8 cellular contexts compared by ENCODE assay signal in the genomic region with DNA sequence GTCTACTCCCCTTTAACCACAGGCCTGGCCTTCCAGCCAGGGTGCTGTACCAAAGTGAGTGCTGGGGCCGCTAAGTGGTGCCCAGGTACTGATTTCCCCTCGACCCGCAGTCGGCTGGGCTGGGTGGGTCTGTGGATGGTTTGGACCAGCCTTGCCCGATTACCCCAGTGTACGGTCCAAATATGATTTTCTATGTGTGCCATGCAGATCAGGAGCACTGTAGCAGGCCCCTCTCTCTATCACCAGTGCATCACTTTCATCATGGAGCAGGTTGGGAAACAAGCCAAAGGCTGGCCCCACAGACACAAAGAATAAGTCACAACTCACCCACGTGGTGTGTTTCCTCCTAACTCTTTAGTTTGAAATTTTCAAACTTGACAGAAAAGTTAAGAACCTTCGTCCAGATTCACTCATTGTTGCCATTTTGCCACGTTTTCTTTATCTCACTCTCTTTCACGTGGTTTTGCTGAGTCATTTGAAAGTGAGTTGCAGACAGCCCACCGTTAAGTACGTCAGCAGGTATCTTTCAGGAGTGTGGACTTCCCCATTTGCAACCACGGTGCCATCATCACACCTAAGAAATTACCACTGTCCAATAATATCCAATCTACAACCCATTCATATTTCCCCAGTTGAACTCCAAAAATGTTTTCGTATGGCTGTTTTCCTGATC. TPM values are rescaled to one million over a fixed set of nuclear protein-coding genes. Genes with fewer than 3 reads are reported as not detected.
DNase-seq lines count a peak whose midpoint lies in the region; ATAC-seq and TF ChIP-seq lines count a peak whose summit lies in the region.

No MANE protein-coding gene starts in this region.

- CTCF ChIA-PET in CD8-positive, alpha-beta T cell (lab: Charles Lee), result interaction anchor here (1.0 kb wide), 1 partner anchor 33 kb away, joined by 4 read pairs; no protein-coding TSS in a partner anchor
- CTCF ChIA-PET in MCF 10A (lab: Yijun Ruan, JAX), result no interaction called here

- H3K36me3 Mint-ChIP-seq in CD8-positive, alpha-beta T cell, result no peaks in the 10 kb centered on the region
- H3K36me3 Mint-ChIP-seq in MCF 10A (ENCODE audit: insufficient read depth, unreplicated experiment) (peaks cover 18% of the 10 kb centered on the region), progenitor cell of endocrine pancreas (ENCODE audit: insufficient read depth) (peaks cover 3% of the 10 kb centered on the region)

- no TSS peak for BruUV-seq in MCF 10A (replicated peaks; lab: Mats Ljungman, UMichigan)

- no peak overlapping the region for H3K4me2 ChIP-seq in MM.1S (ENCODE audit: low read depth, low read length)

- no peak overlapping the region for H3K27ac ChIP-seq in CD8-positive, alpha-beta T cell (ENCODE audit: low read depth, low read length)
- H3K27ac ChIP-seq in MM.1S (ENCODE audit: low read length), result peak overlapping the region; percentile 44; the same call in 1 of the 2 replicates

- no peaks in the 10 kb centered on the region for H3K9me3 ChIP-seq in CD8-positive, alpha-beta T cell (ENCODE audit: low read length)
- no peaks in the 10 kb centered on the region for H3K9me3 ChIP-seq in MM.1S (replicated peaks; ENCODE audit: insufficient read depth, low read length)

- no peaks in the 10 kb centered on the region for H3K9me3 Mint-ChIP-seq in CD8-positive, alpha-beta T cell
- H3K9me3 Mint-ChIP-seq in MCF 10A (ENCODE audit: unreplicated experiment) (no peaks in the 10 kb centered on the region), progenitor cell of endocrine pancreas (ENCODE audit: low read depth) (no peaks in the 10 kb centered on the region)

- no peaks in the 10 kb centered on the region for H3K27me3 Mint-ChIP-seq in CD8-positive, alpha-beta T cell (ENCODE audit: low read depth)
- H3K27me3 Mint-ChIP-seq in MCF 10A (ENCODE audit: insufficient read depth, unreplicated experiment), result no peaks in the 10 kb centered on the region
- H3K27me3 Mint-ChIP-seq in progenitor cell of endocrine pancreas, result no peaks in the 10 kb centered on the region

- H4K20me1 ChIP-seq in MM.1S (ENCODE audit: insufficient read depth, low read length), result no peaks in the 10 kb centered on the region

- no peaks in the 10 kb centered on the region for H3K27me3 ChIP-seq in CD8-positive, alpha-beta T cell (ENCODE audit: insufficient read depth, low read length)
- H3K27me3 ChIP-seq in MM.1S (replicated peaks; ENCODE audit: insufficient read depth, low read length), result no peaks in the 10 kb centered on the region

- peak overlapping the region; percentile 73 for H3K27ac Mint-ChIP-seq in CD8-positive, alpha-beta T cell
- H3K27ac Mint-ChIP-seq in MCF 10A (ENCODE audit: low read depth, unreplicated experiment), result peak overlapping the region; percentile 47
- H3K27ac Mint-ChIP-seq in progenitor cell of endocrine pancreas, result peak overlapping the region; percentile 79

- H3K4me3 Mint-ChIP-seq in CD8-positive, alpha-beta T cell, result no peak overlapping the region
- H3K4me3 Mint-ChIP-seq in MCF 10A (ENCODE audit: unreplicated experiment) (no peak overlapping the region), progenitor cell of endocrine pancreas (ENCODE audit: low read depth) (no peak overlapping the region)

- peak; percentile 73 for ATAC-seq in CD8-positive, alpha-beta T cell
- ATAC-seq in GM21390 (IDR thresholded peaks at IDR 0.05; ENCODE audit: unreplicated experiment), result peak; percentile 69

- no peak overlapping the region for H3K4me3 ChIP-seq in CD8-positive, alpha-beta T cell (ENCODE audit: low read depth, low read length)
- no peak overlapping the region for H3K4me3 ChIP-seq in MM.1S (ENCODE audit: low read length)

- no peak overlapping the region for H3K9ac ChIP-seq in MM.1S (ENCODE audit: low read length)

- no peaks in the 10 kb centered on the region for H3K36me3 ChIP-seq in CD8-positive, alpha-beta T cell (ENCODE audit: insufficient read depth, low read length)
- no peaks in the 10 kb centered on the region for H3K36me3 ChIP-seq in MM.1S (replicated peaks; ENCODE audit: insufficient read depth, low read length)

- POLR2A ChIA-PET in CD8-positive, alpha-beta T cell (lab: Charles Lee), result no interaction called here
- POLR2A ChIA-PET in MCF 10A (lab: Yijun Ruan, JAX), result interaction anchor here (0.8 kb wide), 1 partner anchor 464 kb away, joined by 3 read pairs; no protein-coding TSS in a partner anchor

- H3K4me1 ChIP-seq in CD8-positive, alpha-beta T cell (ENCODE audit: insufficient read depth, low read length), result peaks cover 37% of the 10 kb centered on the region
- peaks cover 39% of the 10 kb centered on the region for H3K4me1 ChIP-seq in MM.1S (ENCODE audit: low read length)

- peaks cover 57% of the 10 kb centered on the region for H3K4me1 Mint-ChIP-seq in CD8-positive, alpha-beta T cell (ENCODE audit: low read depth)
- peaks cover 64% of the 10 kb centered on the region for H3K4me1 Mint-ChIP-seq in MCF 10A (ENCODE audit: insufficient read depth, unreplicated experiment)
- peaks cover 73% of the 10 kb centered on the region for H3K4me1 Mint-ChIP-seq in progenitor cell of endocrine pancreas (ENCODE audit: low read depth)

- no peak overlapping the region for H2AFZ ChIP-seq in MM.1S (ENCODE audit: low read length)

- H3F3A ChIP-seq in MM.1S (ENCODE audit: insufficient read depth, low read length), result peaks cover 20% of the 10 kb centered on the region

- TF ChIP-seq CTCF in CD8-positive, alpha-beta T cell (IDR thresholded peaks at IDR 0.05), result no peak
- no peak for TF ChIP-seq CTCF in MM.1S (IDR thresholded peaks at IDR 0.05; ENCODE audit: low read length)
- no peak for TF ChIP-seq CTCF in MCF 10A (IDR thresholded peaks at IDR 0.05; ENCODE audit: unreplicated experiment)
- no peak for TF ChIP-seq CTCF in progenitor cell of endocrine pancreas (IDR thresholded peaks at IDR 0.05; ENCODE audit: unreplicated experiment)

- DNase-seq in CD8-positive, alpha-beta T cell, result peak in 2 of 7 experiments; percentile 25 to 57
- DNase-seq in MM.1S, result peak; percentile 70
- DNase-seq in MCF 10A (ENCODE audit: unreplicated experiment), result peak; percentile 62
- DNase-seq in progenitor cell of endocrine pancreas (ENCODE audit: low spot score, unreplicated experiment), result no peak
- DNase-seq in DMS53 treated with DMSO at 0.1 percent for 48 hours (lab: John Stamatoyannopoulos, UW; ENCODE audit: unreplicated experiment), result no peak
- DNase-seq in midbrain (lab: John Stamatoyannopoulos, UW), result no peak
- no peak for DNase-seq in NCI-H2029 treated with DMSO at 0.1 percent for 48 hours (lab: John Stamatoyannopoulos, UW)

- H3K79me2 ChIP-seq in MM.1S (ENCODE audit: low read length), result peaks cover 85% of the 10 kb centered on the region

- no peaks in the 10 kb centered on the region for H3K9me2 ChIP-seq in MM.1S (replicated peaks; ENCODE audit: insufficient read depth, low read length)

- intact Hi-C loops in CD8-positive, alpha-beta T cell (cut with DNase I, micrococcal nuclease), result no loop called here
- intact Hi-C loops in MCF 10A (cut with micrococcal nuclease), result no loop called here

RNA-seq across cellular contexts. Expression of a gene that starts 37.0 kb away (rescaled TPM):
- total RNA-seq in CD8-positive, alpha-beta T cell, result 1 to 10 TPM; 2.5 to 4.2 TPM
- total RNA-seq in MCF 10A (2022) (27.3 and 32.2 TPM in 2 replicates), progenitor cell of endocrine pancreas (69.3 and 70.0 TPM in 2 replicates)

Comparison
In these comparisons a context has a peak if more than half of its experiments do, and no peak if none do; other contexts are left out.
1. DNase-seq: peak in MM.1S (single experiment) and MCF 10A (single experiment); none in progenitor cell of endocrine pancreas (single experiment), DMS53 treated with DMSO at 0.1 percent for 48 hours (single experiment), midbrain (single experiment) and NCI-H2029 treated with DMSO at 0.1 percent for 48 hours (single experiment).
2. Peak in every context shown above with its lines, with median percentiles within 50 percentile points of each other: H3K27ac Mint-ChIP-seq.